Comparison of ENCODE assay signal across 10 cellular contexts in the genomic region with DNA sequence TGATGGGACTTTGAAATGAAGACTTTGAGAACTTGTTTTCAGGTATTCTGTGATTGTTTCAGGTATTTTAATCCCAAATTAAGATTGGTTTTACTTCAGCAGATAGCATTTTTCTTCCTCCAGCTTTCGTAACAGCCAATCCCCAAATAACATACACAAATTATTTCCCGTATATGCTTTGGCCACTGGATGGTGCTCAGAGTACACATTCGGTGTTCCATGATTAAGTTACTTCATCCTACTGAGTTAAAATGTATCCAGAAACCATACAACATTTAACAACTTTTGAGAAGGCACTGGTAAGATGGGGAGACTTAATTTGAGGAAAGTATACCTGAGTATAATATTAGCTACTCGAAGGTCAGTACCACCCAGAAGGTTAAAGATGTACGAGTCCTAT.
DNase-seq lines count a peak whose midpoint lies in the region; ATAC-seq, FAIRE-seq and TF ChIP-seq lines count a peak whose summit lies in the region.
"Had no signal": no experiment of that assay in that cellular context is flagged by ENCODE, and none has a peak within 500 bp of the region (broad histone marks: within the 10 kb centered on the region; RNA-seq: fewer than 3 reads in every experiment).

No MANE protein-coding gene starts in this region.

- H3K4me1 Mint-ChIP-seq in WTC11: no peaks in the 10 kb centered on the region
- H3K4me1 Mint-ChIP-seq: stimulated activated memory B cell treated with anti-CD40 and anti-IgM and Interleukin-4, amounts not matched to agents 10 μg/mL and 1 μg/mL and 100 μg/mL, for 72 hours had no signal

- H3K27ac Mint-ChIP-seq in WTC11: no peak overlapping the region; the same call in 1 of the 2 replicates
- H3K27ac Mint-ChIP-seq: stimulated activated memory B cell treated with anti-CD40 and anti-IgM and Interleukin-4, amounts not matched to agents 10 μg/mL and 1 μg/mL and 100 μg/mL, for 72 hours had no signal

- no peak for TF ChIP-seq CTCF in WTC11 (IDR thresholded peaks at IDR 0.05)

- POLR2A ChIA-PET in WTC11 (lab: Charles Lee): no interaction called here

- peak; percentile 47 for FAIRE-seq in A204.1 (lab: Jason Lieb, UNC)
- FAIRE-seq: G401.6 had no signal

- intact Hi-C loops in posterior vena cava (cut with DNase I): no loop called here

- H3K9me3 Mint-ChIP-seq in WTC11: no peaks in the 10 kb centered on the region
- H3K9me3 Mint-ChIP-seq: stimulated activated memory B cell treated with anti-CD40 and anti-IgM and Interleukin-4, amounts not matched to agents 10 μg/mL and 1 μg/mL and 100 μg/mL, for 72 hours had no signal

- no peak overlapping the region for H3K4me3 Mint-ChIP-seq in WTC11
- H3K4me3 Mint-ChIP-seq: stimulated activated memory B cell treated with anti-CD40 and anti-IgM and Interleukin-4, amounts not matched to agents 10 μg/mL and 1 μg/mL and 100 μg/mL, for 72 hours had no signal

- no peaks in the 10 kb centered on the region for H3K36me3 Mint-ChIP-seq in WTC11
- H3K36me3 Mint-ChIP-seq: stimulated activated memory B cell treated with anti-CD40 and anti-IgM and Interleukin-4, amounts not matched to agents 10 μg/mL and 1 μg/mL and 100 μg/mL, for 72 hours had no signal

- no peaks in the 10 kb centered on the region for H3K27me3 Mint-ChIP-seq in WTC11 (ENCODE audit: low read depth)
- H3K27me3 Mint-ChIP-seq: stimulated activated memory B cell treated with anti-CD40 and anti-IgM and Interleukin-4, amounts not matched to agents 10 μg/mL and 1 μg/mL and 100 μg/mL, for 72 hours had no signal

- CTCF ChIA-PET in WTC11 (lab: Charles Lee): no interaction called here

- no peak for ATAC-seq in WTC11
- ATAC-seq in HG03565 (IDR thresholded peaks at IDR 0.05; ENCODE audit: unreplicated experiment): no peak
- ATAC-seq in GM18519 (IDR thresholded peaks at IDR 0.05; ENCODE audit: low FRiP score, unreplicated experiment): no peak
- ATAC-seq: stimulated activated memory B cell treated with anti-CD40 and anti-IgM and Interleukin-4, amounts not matched to agents 10 μg/mL and 1 μg/mL and 100 μg/mL, for 72 hours had no signal

- DNase-seq in H4 (ENCODE audit: low spot score) (peak; percentile 40), WTC11 (ENCODE audit: low spot score) (peak; percentile 12), iPS-NIHi11 (ENCODE audit: low spot score) (peak; percentile 17), posterior vena cava (ENCODE audit: low spot score) (no peak), GF-D8 (lab: John Stamatoyannopoulos, UW) (no peak)

TF ChIP-seq in WTC11, 78 proteins besides CTCF, POLR2A, EP300 and RAD21:
- TF ChIP-seq SMAD3 (CRISPR knock-in tag; IDR thresholded peaks at IDR 0.05; ENCODE audit: borderline replicate concordance) (no peak), TP53 (CRISPR knock-in tag; IDR thresholded peaks at IDR 0.05) (no peak), NR2C2 (CRISPR knock-in tag; IDR thresholded peaks at IDR 0.05) (no peak), ZNF423 (CRISPR knock-in tag; IDR thresholded peaks at IDR 0.05) (no peak), TCF7 (CRISPR knock-in tag; IDR thresholded peaks at IDR 0.05; ENCODE audit: low read depth) (no peak)
TF ChIP-seq in WTC11: peak in this region for 0.

Comparison
In these comparisons a context has a peak if more than half of its experiments do, and no peak if none do; other contexts are left out.
1. DNase-seq: peak in H4 (single experiment), WTC11 (single experiment) and iPS-NIHi11 (single experiment); none in posterior vena cava (single experiment) and GF-D8 (single experiment).